In the genomic region with DNA sequence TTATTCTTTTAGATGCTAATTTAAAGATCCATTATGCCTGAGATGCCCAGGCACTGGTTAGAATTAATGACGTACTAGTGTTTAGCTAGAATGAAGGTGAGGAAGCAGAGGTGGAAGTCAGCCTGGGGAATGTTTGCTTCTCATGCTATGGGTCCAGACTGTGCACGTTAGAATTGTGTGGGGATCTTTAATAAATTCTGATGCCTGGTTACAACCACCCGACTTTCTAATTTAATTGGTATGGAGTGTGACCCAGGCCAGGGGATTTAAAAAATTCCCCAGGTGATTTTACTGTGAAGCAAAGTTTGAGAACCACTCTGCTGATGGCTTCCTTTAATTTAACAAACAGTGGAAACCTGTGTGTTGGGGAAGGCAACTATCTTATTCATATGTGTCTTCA, we compare ENCODE assay signal across 29 cellular contexts.
"Had no signal": no experiment of that assay in that cellular context is flagged by ENCODE, and none has a peak within 500 bp of the region (broad histone marks: within the 10 kb centered on the region; RNA-seq: fewer than 3 reads in every experiment).

No MANE protein-coding gene starts in this region.

- H3K27me3 Mint-ChIP-seq: stimulated activated naive CD8-positive, alpha-beta T cell treated with anti-CD3 and anti-CD28 coated beads, Interleukin-15, amount 100 ng/mL, for 72 hours had no signal

- H3K79me2 ChIP-seq: parathyroid adenoma had no signal

- H3K4me2 ChIP-seq: neural progenitor cell had no signal

- H2AFZ ChIP-seq: neural progenitor cell, parathyroid adenoma had no signal

- H3K27ac Mint-ChIP-seq: natural killer cell; nephron; neural progenitor cell; progenitor cell of endocrine pancreas; stimulated activated effector memory CD8-positive, alpha-beta T cell treated with anti-CD3 and anti-CD28 coated beads, Interleukin-12 subunit alpha, Interleukin-12 subunit beta, amount 100 ng/mL, for 72 hours; type B pancreatic cell had no signal

- FAIRE-seq: small intestine had no signal

- H3K4me1 ChIP-seq: neural progenitor cell, psoas muscle, right lobe of liver, sigmoid colon, suprapubic skin, tibial artery, transverse colon, upper lobe of right lung, uterus had no signal

- H3K36me3 ChIP-seq: neural progenitor cell, ovary, right lobe of liver, sigmoid colon, suprapubic skin, tibial artery, transverse colon, uterus had no signal

- ATAC-seq: natural killer cell; psoas muscle; right cardiac atrium; right lobe of liver; stimulated activated effector memory CD8-positive, alpha-beta T cell treated with anti-CD3 and anti-CD28 coated beads, Interleukin-12 subunit alpha, Interleukin-12 subunit beta, amount 100 ng/mL, for 72 hours; stimulated activated naive CD8-positive, alpha-beta T cell treated with anti-CD3 and anti-CD28 coated beads, Interleukin-15, amount 100 ng/mL, for 72 hours; stimulated activated naive CD8-positive, alpha-beta T cell treated with anti-CD3 and anti-CD28 coated beads, Interleukin-15, Interleukin-2, amounts not matched to agents 100 U/mL and 50 U/mL, for 24 hours; upper lobe of right lung had no signal

- H3K9ac ChIP-seq: neural progenitor cell, parathyroid adenoma had no signal

- H3K36me3 Mint-ChIP-seq: neural progenitor cell, type B pancreatic cell had no signal

- H3K9me3 Mint-ChIP-seq: natural killer cell; nephron; neural progenitor cell; stimulated activated effector memory CD8-positive, alpha-beta T cell treated with anti-CD3 and anti-CD28 coated beads, Interleukin-12 subunit alpha, Interleukin-12 subunit beta, amount 100 ng/mL, for 72 hours; stimulated activated naive CD8-positive, alpha-beta T cell treated with anti-CD3 and anti-CD28 coated beads, Interleukin-15, amount 100 ng/mL, for 72 hours; type B pancreatic cell had no signal

- H3K4me3 ChIP-seq: neural progenitor cell, ovary, psoas muscle, right lobe of liver, sigmoid colon, suprapubic skin, testis, tibial artery, transverse colon, upper lobe of right lung, uterus had no signal

- H3K4me3 Mint-ChIP-seq: natural killer cell; nephron; neural progenitor cell; stimulated activated effector memory CD8-positive, alpha-beta T cell treated with anti-CD3 and anti-CD28 coated beads, Interleukin-12 subunit alpha, Interleukin-12 subunit beta, amount 100 ng/mL, for 72 hours; stimulated activated naive CD8-positive, alpha-beta T cell treated with anti-CD3 and anti-CD28 coated beads, Interleukin-15, amount 100 ng/mL, for 72 hours; type B pancreatic cell had no signal

- H3K27ac ChIP-seq: neural progenitor cell, ovary, parathyroid adenoma, psoas muscle, right lobe of liver, sigmoid colon, suprapubic skin, testis, tibial artery, transverse colon, upper lobe of right lung, uterus had no signal

- H3K9me3 ChIP-seq: ovary, psoas muscle, right lobe of liver, sigmoid colon, suprapubic skin, testis, tibial artery, transverse colon, upper lobe of right lung, uterus had no signal

- H3K27me3 ChIP-seq: neural progenitor cell, ovary, right lobe of liver, sigmoid colon, suprapubic skin, testis, transverse colon, upper lobe of right lung, uterus had no signal

- DNase-seq: natural killer cell; occipital lobe; ovary; posterior cingulate gyrus; psoas muscle; right cardiac atrium; right lobe of liver; sigmoid colon; small intestine; stimulated activated CD4-positive, alpha-beta T cell treated with anti-CD3 and anti-CD28 coated beads, Interleukin-15, amount 100 ng/mL, for 24 hours; stimulated activated CD4-positive, alpha-beta T cell treated with anti-CD3 and anti-CD28 coated beads, Interleukin-2, amount 100 ng/mL, for 24 hours; stimulated activated CD4-positive, alpha-beta T cell treated with anti-CD3 and anti-CD28 coated beads, Interleukin-2, amount 100 ng/mL, for 48 hours; stimulated activated CD4-positive, alpha-beta T cell treated with anti-CD3 and anti-CD28 coated beads, Interleukin-4, amount 100 ng/mL, for 24 hours; stimulated activated naive CD4-positive, alpha-beta T cell; stimulated activated naive CD8-positive, alpha-beta T cell treated with anti-CD3 and anti-CD28 coated beads, Interleukin-15, amount 100 ng/mL, for 72 hours; stimulated activated naive CD8-positive, alpha-beta T cell treated with anti-CD3 and anti-CD28 coated beads, Interleukin-15, Interleukin-2, amounts not matched to agents 100 U/mL and 50 U/mL, for 24 hours; substantia nigra; testis; tibial artery; transverse colon; upper lobe of right lung; uterus had no signal
